Comparison of ENCODE assay signal across 2 cellular contexts in genomic region chr19:2703691-2704216, GRCh38.
A peak's percentile ranks its signal among the peaks of the same experiment; 100 is the strongest.
TF ChIP-seq lines count a peak whose summit lies in the region.

No MANE protein-coding gene starts in this region.

TF ChIP-seq in HepG2, 621 proteins besides CTCF, POLR2A, EP300 and RAD21 (continues in another document):
- no peak for TF ChIP-seq PPARG (CRISPR knock-in tag; conservative IDR thresholded peaks at IDR 0.05)
- TF ChIP-seq FOSL2 (CRISPR knock-in tag; IDR thresholded peaks at IDR 0.05) = 0 out of 2 replicates have a peak, but pooled peaks have one; percentile 22
- 0 out of 2 replicates have a peak, but pooled peaks have one; percentile 19 for TF ChIP-seq NR2C2 (CRISPR knock-in tag; IDR thresholded peaks at IDR 0.05; ENCODE audit: borderline replicate concordance)
- no peak for TF ChIP-seq GPBP1L1 (CRISPR knock-in tag; IDR thresholded peaks at IDR 0.05)
- no peak for TF ChIP-seq SMARCC2 (IDR thresholded peaks at IDR 0.05)
- TF ChIP-seq ZSCAN25 (CRISPR knock-in tag; IDR thresholded peaks at IDR 0.05) = 0 out of 2 replicates have a peak, but pooled peaks have one; percentile 3
- peak; percentile 51; the same call in 1 of the 2 replicates for TF ChIP-seq HOXA3 (CRISPR knock-in tag; IDR thresholded peaks at IDR 0.05)
- TF ChIP-seq CHCHD3 (CRISPR knock-in tag; IDR thresholded peaks at IDR 0.05) = no peak
- TF ChIP-seq PBX3 (CRISPR knock-in tag; IDR thresholded peaks at IDR 0.05; ENCODE audit: borderline replicate concordance) = no peak
- no peak for TF ChIP-seq SIN3A (IDR thresholded peaks at IDR 0.05; ENCODE audit: borderline replicate concordance, low read depth, low read length)
- no peak for TF ChIP-seq NKX3-1 (CRISPR knock-in tag; IDR thresholded peaks at IDR 0.05)
- TF ChIP-seq HNF4A (CRISPR knock-in tag; IDR thresholded peaks at IDR 0.05) = peak; percentile 7; the same call in 1 of the 2 replicates
- TF ChIP-seq ATF4 (CRISPR knock-in tag; IDR thresholded peaks at IDR 0.05) = peak in 1 of 2 experiments; percentile 87; a peak in 2 of 4 replicates
- TF ChIP-seq ZNF770 (CRISPR knock-in tag; IDR thresholded peaks at IDR 0.05) = peak; percentile 81
- peak; percentile 20; the same call in 1 of the 2 replicates for TF ChIP-seq BCL6 (CRISPR knock-in tag; IDR thresholded peaks at IDR 0.05)
- TF ChIP-seq BORCS8-MEF2B (CRISPR knock-in tag; IDR thresholded peaks at IDR 0.05) = no peak
- peak; percentile 43; the same call in 1 of the 2 replicates for TF ChIP-seq GATAD2A (CRISPR knock-in tag; IDR thresholded peaks at IDR 0.05)
- TF ChIP-seq TFAP4 (IDR thresholded peaks at IDR 0.05; ENCODE audit: borderline replicate concordance, low read depth) = 0 out of 2 replicates have a peak, but pooled peaks have one; percentile 12
- TF ChIP-seq PTBP1 (IDR thresholded peaks at IDR 0.05; ENCODE audit: low read depth, low read length, poor library complexity, severe bottlenecking) = no peak
- no peak for TF ChIP-seq CSRNP2 (CRISPR knock-in tag; conservative IDR thresholded peaks at IDR 0.05; ENCODE audit: low read depth)
- TF ChIP-seq CBX5 (CRISPR knock-in tag; IDR thresholded peaks at IDR 0.05; ENCODE audit: borderline replicate concordance) = 0 out of 2 replicates have a peak, but pooled peaks have one; percentile 35
- TF ChIP-seq FOXA3 (CRISPR knock-in tag; IDR thresholded peaks at IDR 0.05) = peak; percentile 59

TF ChIP-seq in WTC11, 78 proteins besides CTCF, POLR2A, EP300 and RAD21:
- peak; percentile 87 for TF ChIP-seq GABPB1 (CRISPR knock-in tag; IDR thresholded peaks at IDR 0.05)
- no peak for TF ChIP-seq MLX (CRISPR knock-in tag; IDR thresholded peaks at IDR 0.05)
TF ChIP-seq in WTC11: peak in this region for 1.
